ENCODE assay signal across 8 cellular contexts in the genomic region with DNA sequence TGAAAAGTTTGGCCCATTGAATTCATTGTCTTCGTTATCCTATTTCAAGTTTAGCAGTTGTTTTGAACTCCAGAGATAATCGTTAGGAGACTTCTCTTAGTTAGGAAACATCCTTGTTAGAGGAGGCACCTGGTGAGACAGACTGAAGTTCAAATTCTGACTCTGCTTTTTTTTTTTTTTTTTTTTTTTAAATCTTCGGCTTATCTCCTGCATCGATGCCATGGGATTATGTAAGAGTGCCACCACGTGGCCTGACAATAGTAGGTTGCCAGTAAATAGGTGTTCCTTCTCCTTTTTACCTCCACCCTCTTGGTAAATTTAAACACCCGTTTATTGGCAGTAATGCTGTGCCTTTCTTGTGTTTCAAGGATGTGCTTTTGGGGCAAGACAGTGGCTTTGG.
DNase-seq lines count a peak whose midpoint lies in the region; ATAC-seq and TF ChIP-seq lines count a peak whose summit lies in the region.

No MANE protein-coding gene starts in this region.

- no peaks in the 10 kb centered on the region for H3K79me2 ChIP-seq in OCI-LY7 (ENCODE audit: insufficient read depth, low read depth, low read length)

- ATAC-seq in CD4-positive, alpha-beta T cell (ENCODE audit: poor library complexity), result peak; percentile 24
- peak; percentile 64 for ATAC-seq in stimulated activated naive CD8-positive, alpha-beta T cell treated with anti-CD3 and anti-CD28 coated beads, Interleukin-15, amount 100 ng/mL, for 72 hours
- no peak for ATAC-seq in GM19351 (IDR thresholded peaks at IDR 0.05; ENCODE audit: unreplicated experiment)

- H3K27ac Mint-ChIP-seq in CD4-positive, alpha-beta T cell, result no peak overlapping the region
- no peak overlapping the region for H3K27ac Mint-ChIP-seq in stimulated activated naive CD8-positive, alpha-beta T cell treated with anti-CD3 and anti-CD28 coated beads, Interleukin-15, amount 100 ng/mL, for 72 hours
- no peak overlapping the region for H3K27ac Mint-ChIP-seq in activated T-helper 2 cell treated with anti-CD3 and anti-CD28 coated beads, Interferon-gamma antibody, Interleukin-2, Interleukin-4, amounts not matched to agents 10 μg/mL and 5 μg/mL and 100 μg/mL, durations not matched to agents 14 hours and 24 hours and 36 hours

- H2AFZ ChIP-seq in OCI-LY7 (ENCODE audit: low read length), result no peak overlapping the region

- no peaks in the 10 kb centered on the region for H3K9me2 ChIP-seq in OCI-LY7 (ENCODE audit: insufficient read depth, low read length)

- H3K9me3 ChIP-seq in CD4-positive, alpha-beta T cell (ENCODE audit: control insufficient read depth, low read length), result no peaks in the 10 kb centered on the region
- no peaks in the 10 kb centered on the region for H3K9me3 ChIP-seq in OCI-LY7 (ENCODE audit: low read length)

- no peak overlapping the region for H3K4me3 ChIP-seq in OCI-LY7 (ENCODE audit: low read depth, low read length, poor library complexity, severe bottlenecking)
- H3K4me3 ChIP-seq in epithelial cell of proximal tubule (ENCODE audit: low read depth, low read length), result no peak overlapping the region

- no peak overlapping the region for H3K27ac ChIP-seq in CD4-positive, alpha-beta T cell (ENCODE audit: low read depth, low read length)
- no peak overlapping the region for H3K27ac ChIP-seq in OCI-LY7 (ENCODE audit: low read depth, low read length, poor library complexity, severe bottlenecking)

- H4K20me1 ChIP-seq in OCI-LY7 (ENCODE audit: insufficient read depth, low read length), result no peaks in the 10 kb centered on the region

- BruUV-seq in OCI-LY7 (replicated peaks; lab: Mats Ljungman, UMichigan), result no TSS peak

- H3K9me3 Mint-ChIP-seq in CD4-positive, alpha-beta T cell, result no peaks in the 10 kb centered on the region
- peaks cover 7 to 8% of the 10 kb centered on the region in 2 donors for H3K9me3 Mint-ChIP-seq in stimulated activated naive CD8-positive, alpha-beta T cell treated with anti-CD3 and anti-CD28 coated beads, Interleukin-15, amount 100 ng/mL, for 72 hours
- peaks cover 10% of the 10 kb centered on the region for H3K9me3 Mint-ChIP-seq in activated T-helper 2 cell treated with anti-CD3 and anti-CD28 coated beads, Interferon-gamma antibody, Interleukin-2, Interleukin-4, amounts not matched to agents 10 μg/mL and 5 μg/mL and 100 μg/mL, durations not matched to agents 14 hours and 24 hours and 36 hours

- no peaks in the 10 kb centered on the region for H3K4me1 Mint-ChIP-seq in CD4-positive, alpha-beta T cell (ENCODE audit: low read depth)
- peaks cover 13% of the 10 kb centered on the region for H3K4me1 Mint-ChIP-seq in stimulated activated naive CD8-positive, alpha-beta T cell treated with anti-CD3 and anti-CD28 coated beads, Interleukin-15, amount 100 ng/mL, for 72 hours
- H3K4me1 Mint-ChIP-seq in activated T-helper 2 cell treated with anti-CD3 and anti-CD28 coated beads, Interferon-gamma antibody, Interleukin-2, Interleukin-4, amounts not matched to agents 10 μg/mL and 5 μg/mL and 100 μg/mL, durations not matched to agents 14 hours and 24 hours and 36 hours (ENCODE audit: low read depth), result no peaks in the 10 kb centered on the region

- CTCF ChIA-PET in CD4-positive, alpha-beta T cell (lab: Charles Lee), result no interaction called here
- CTCF ChIA-PET in OCI-LY7 (lab: Charles Lee; ENCODE audit: unreplicated experiment), result no interaction called here

- H3K4me1 ChIP-seq in OCI-LY7 (ENCODE audit: insufficient read depth, low read length, poor library complexity, severe bottlenecking), result no peaks in the 10 kb centered on the region

- peaks cover 7% of the 10 kb centered on the region for H3K27me3 ChIP-seq in CD4-positive, alpha-beta T cell (ENCODE audit: control insufficient read depth, insufficient read depth, low read length)

- H3K27me3 Mint-ChIP-seq in CD4-positive, alpha-beta T cell, result peaks cover 27% of the 10 kb centered on the region
- H3K27me3 Mint-ChIP-seq in stimulated activated naive CD8-positive, alpha-beta T cell treated with anti-CD3 and anti-CD28 coated beads, Interleukin-15, amount 100 ng/mL, for 72 hours, result peaks cover 32% of the 10 kb centered on the region
- peaks cover 35% of the 10 kb centered on the region for H3K27me3 Mint-ChIP-seq in activated T-helper 2 cell treated with anti-CD3 and anti-CD28 coated beads, Interferon-gamma antibody, Interleukin-2, Interleukin-4, amounts not matched to agents 10 μg/mL and 5 μg/mL and 100 μg/mL, durations not matched to agents 14 hours and 24 hours and 36 hours (ENCODE audit: low read depth)

- H3K4me3 Mint-ChIP-seq in CD4-positive, alpha-beta T cell, result no peak overlapping the region
- H3K4me3 Mint-ChIP-seq in stimulated activated naive CD8-positive, alpha-beta T cell treated with anti-CD3 and anti-CD28 coated beads, Interleukin-15, amount 100 ng/mL, for 72 hours, result no peak overlapping the region
- H3K4me3 Mint-ChIP-seq in activated T-helper 2 cell treated with anti-CD3 and anti-CD28 coated beads, Interferon-gamma antibody, Interleukin-2, Interleukin-4, amounts not matched to agents 10 μg/mL and 5 μg/mL and 100 μg/mL, durations not matched to agents 14 hours and 24 hours and 36 hours (ENCODE audit: low read depth), result no peak overlapping the region

- POLR2A ChIA-PET in CD4-positive, alpha-beta T cell (lab: Charles Lee), result no interaction called here
- POLR2A ChIA-PET in OCI-LY7 (lab: Charles Lee), result no interaction called here

- no peaks in the 10 kb centered on the region for H3K36me3 ChIP-seq in OCI-LY7 (ENCODE audit: insufficient read depth, low read length)

- intact Hi-C loops in CD4-positive, alpha-beta T cell (cut with DNase I, micrococcal nuclease), result no loop called here
- intact Hi-C loops in OCI-LY7 (cut with micrococcal nuclease; ENCODE audit: unreplicated experiment), result loop anchor here (5.0 to 10.0 kb wide), 2 partner anchors 316 to 564 kb away; no protein-coding TSS in a partner anchor
- intact Hi-C loops in activated T-helper 2 cell treated with anti-CD3 and anti-CD28 coated beads, Interferon-gamma antibody, Interleukin-2, Interleukin-4, amounts not matched to agents 10 μg/mL and 5 μg/mL and 100 μg/mL, durations not matched to agents 14 hours and 24 hours and 36 hours (cut with micrococcal nuclease), result no loop called here

- no peak for DNase-seq in CD4-positive, alpha-beta T cell
- DNase-seq in GM20000 (ENCODE audit: low spot score) (peak; percentile 43), OCI-LY7 (ENCODE audit: low spot score) (peak; percentile 9), epithelial cell of proximal tubule (ENCODE audit: low read depth) (no peak), 8988T (no peak)
- peak; percentile 21 to 34 for DNase-seq in stimulated activated naive CD8-positive, alpha-beta T cell treated with anti-CD3 and anti-CD28 coated beads, Interleukin-15, amount 100 ng/mL, for 72 hours
- no peak for DNase-seq in activated T-helper 2 cell treated with anti-CD3 and anti-CD28 coated beads, Interferon-gamma antibody, Interleukin-2, Interleukin-4, amounts not matched to agents 10 μg/mL and 5 μg/mL and 100 μg/mL, durations not matched to agents 14 hours and 24 hours and 36 hours (ENCODE audit: low spot score)

- no peak for TF ChIP-seq CTCF in CD4-positive, alpha-beta T cell (IDR thresholded peaks at IDR 0.05)
- peak; percentile 20 for TF ChIP-seq CTCF in GM20000 (IDR thresholded peaks at IDR 0.05; ENCODE audit: extremely low read depth, missing control alignments)
- peak; percentile 59 for TF ChIP-seq CTCF in OCI-LY7 (conservative IDR thresholded peaks at IDR 0.05; ENCODE audit: low read length)
- peak; percentile 45 for TF ChIP-seq CTCF in epithelial cell of proximal tubule (conservative IDR thresholded peaks at IDR 0.05; ENCODE audit: low read depth, low read length)

- H3K36me3 Mint-ChIP-seq in CD4-positive, alpha-beta T cell (ENCODE audit: low read depth), result no peaks in the 10 kb centered on the region
- no peaks in the 10 kb centered on the region for H3K36me3 Mint-ChIP-seq in activated T-helper 2 cell treated with anti-CD3 and anti-CD28 coated beads, Interferon-gamma antibody, Interleukin-2, Interleukin-4, amounts not matched to agents 10 μg/mL and 5 μg/mL and 100 μg/mL, durations not matched to agents 14 hours and 24 hours and 36 hours (ENCODE audit: low read depth)

- H3K4me2 ChIP-seq in OCI-LY7 (ENCODE audit: low read length), result no peak overlapping the region

Comparison
In these comparisons a context has a peak if more than half of its experiments do, and no peak if none do; other contexts are left out.
1. DNase-seq: peak in GM20000 (single experiment), OCI-LY7 (single experiment) and stimulated activated naive CD8-positive, alpha-beta T cell treated with anti-CD3 and anti-CD28 coated beads, Interleukin-15, amount 100 ng/mL, for 72 hours (2 of 2); none in CD4-positive, alpha-beta T cell (0 of 10), epithelial cell of proximal tubule (single experiment), activated T-helper 2 cell treated with anti-CD3 and anti-CD28 coated beads, Interferon-gamma antibody, Interleukin-2, Interleukin-4, amounts not matched to agents 10 μg/mL and 5 μg/mL and 100 μg/mL, durations not matched to agents 14 hours and 24 hours and 36 hours (single experiment) and 8988T (single experiment).